15 cellular contexts compared by ENCODE assay signal in genomic region chr7:1301812-1302310, GRCh38.
DNase-seq lines count a peak whose midpoint lies in the region; ATAC-seq and TF ChIP-seq lines count a peak whose summit lies in the region.
"Had no signal": no experiment of that assay in that cellular context is flagged by ENCODE, and none has a peak within 500 bp of the region (broad histone marks: within the 10 kb centered on the region; RNA-seq: fewer than 3 reads in every experiment).

No MANE protein-coding gene starts in this region.

- no peak overlapping the region for H3K9ac ChIP-seq in mesenchymal stem cell (ENCODE audit: low read length)

- H3K27ac ChIP-seq in right cardiac atrium (ENCODE audit: low read length) (no peak overlapping the region), WERI-Rb-1 (no peak overlapping the region), mesenchymal stem cell (ENCODE audit: low read length, poor library complexity, severe bottlenecking) (no peak overlapping the region)

- no peak overlapping the region for H3K23ac ChIP-seq in mesenchymal stem cell (ENCODE audit: low read length in 2 of 2)

- H3K4me3 ChIP-seq in right cardiac atrium (ENCODE audit: low read length) (no peak overlapping the region), WERI-Rb-1 (ENCODE audit: low read depth, low read length) (no peak overlapping the region), mesenchymal stem cell (ENCODE audit: insufficient read depth in 1 of 2, low read depth in 1 of 2, low read length in 2 of 2) (no peak overlapping the region)

- no peaks in the 10 kb centered on the region for H3K27me3 ChIP-seq in right cardiac atrium (ENCODE audit: control insufficient read depth, insufficient read depth)
- H3K27me3 ChIP-seq in WERI-Rb-1 (ENCODE audit: insufficient read depth, low read depth, severe bottlenecking), result no peaks in the 10 kb centered on the region
- peaks cover 26 to 64% of the 10 kb centered on the region in 2 experiments for H3K27me3 ChIP-seq in mesenchymal stem cell (ENCODE audit: control insufficient read depth in 1 of 2, insufficient read depth in 1 of 2, low read length in 2 of 2)

- H2BK12ac ChIP-seq in mesenchymal stem cell (ENCODE audit: low read length in 2 of 2), result no peak overlapping the region

- 31% methylated on average over 19 of the region's 19 CpGs for WGBS in right cardiac atrium
- 55% methylated on average over 18 of the region's 19 CpGs for WGBS in mesenchymal stem cell

- peak overlapping the region; percentile 19 for H2AFZ ChIP-seq in mesenchymal stem cell (ENCODE audit: low read depth, low read length)

- H3K9me3 ChIP-seq in right cardiac atrium (ENCODE audit: control insufficient read depth, low read length) (no peaks in the 10 kb centered on the region), WERI-Rb-1 (ENCODE audit: severe bottlenecking) (no peaks in the 10 kb centered on the region), mesenchymal stem cell (ENCODE audit: control insufficient read depth, low read length) (no peaks in the 10 kb centered on the region)

- no peak overlapping the region for H2AK5ac ChIP-seq in mesenchymal stem cell (ENCODE audit: low read length, severe bottlenecking)

- no peaks in the 10 kb centered on the region for H3K36me3 ChIP-seq in WERI-Rb-1
- H3K36me3 ChIP-seq in mesenchymal stem cell (ENCODE audit: control insufficient read depth in 1 of 2, insufficient read depth in 2 of 2, low read depth in 1 of 2, low read length in 2 of 2), result no peaks in the 10 kb centered on the region

- no peak for TF ChIP-seq CTCF in WERI-Rb-1 (IDR thresholded peaks at IDR 0.05; ENCODE audit: low read depth, low read length)

- no peak overlapping the region for H4K8ac ChIP-seq in mesenchymal stem cell (ENCODE audit: low read length)

- DNase-seq in left ventricle myocardium superior (peak; percentile 13), right cardiac atrium (no peak), WERI-Rb-1 (peak; percentile 8), mesenchymal stem cell (no peak), cerebellum (ENCODE audit: low spot score) (no peak), NCI-H2029 treated with DMSO at 0.1 percent for 48 hours (lab: John Stamatoyannopoulos, UW) (no peak)
- DNase-seq: C1 segment of cervical spinal cord; CD4-positive, alpha-beta memory T cell; DMS153; DMS79 treated with DMSO at 0.1 percent for 48 hours; EL; GDM1; GOT3; H9 had no signal

- intact Hi-C loops in left ventricle myocardium superior (cut with micrococcal nuclease), result no loop called here
- intact Hi-C loops in right cardiac atrium (cut with DNase I), result no loop called here

- no peak overlapping the region for H3K4me2 ChIP-seq in mesenchymal stem cell (ENCODE audit: low read length, poor library complexity, severe bottlenecking)

- no peak overlapping the region for H3K14ac ChIP-seq in mesenchymal stem cell (ENCODE audit: low read length in 2 of 2)

- H3K4me1 ChIP-seq in right cardiac atrium (ENCODE audit: control insufficient read depth, insufficient read depth, low read length), result no peaks in the 10 kb centered on the region
- H3K4me1 ChIP-seq in mesenchymal stem cell (ENCODE audit: control insufficient read depth, insufficient read depth, low read depth, low read length), result no peaks in the 10 kb centered on the region

- H2BK15ac ChIP-seq in mesenchymal stem cell (ENCODE audit: low read depth, poor library complexity, severe bottlenecking), result no peak overlapping the region

- H3K18ac ChIP-seq in mesenchymal stem cell (ENCODE audit: low read depth in 1 of 2, low read length in 2 of 2), result no peak overlapping the region

- H2BK120ac ChIP-seq in mesenchymal stem cell (ENCODE audit: low read depth, low read length), result no peak overlapping the region

- ATAC-seq in left ventricle myocardium superior, result no peak
- no peak for ATAC-seq in right cardiac atrium
- ATAC-seq in HG03135 (IDR thresholded peaks at IDR 0.05; ENCODE audit: unreplicated experiment), result no peak

- no peaks in the 10 kb centered on the region for H3K79me1 ChIP-seq in mesenchymal stem cell (replicated peaks; ENCODE audit: low read length, poor library complexity, severe bottlenecking)

- H2BK5ac ChIP-seq in mesenchymal stem cell (ENCODE audit: low read depth, low read length, poor library complexity, severe bottlenecking), result no peak overlapping the region

- H3K4ac ChIP-seq in mesenchymal stem cell (ENCODE audit: low read depth in 1 of 2, low read length in 2 of 2), result no peak overlapping the region

- no peak overlapping the region for H4K91ac ChIP-seq in mesenchymal stem cell (ENCODE audit: low read length)

Comparison
In these comparisons a context has a peak if more than half of its experiments do, and no peak if none do; other contexts are left out.
1. DNase-seq: peak in left ventricle myocardium superior (single experiment) and WERI-Rb-1 (single experiment); none in right cardiac atrium (0 of 3), mesenchymal stem cell (single experiment), cerebellum (single experiment) and NCI-H2029 treated with DMSO at 0.1 percent for 48 hours (single experiment).